In genomic region chr5:175816348-175816747, GRCh38 we compare ENCODE assay signal across 25 cellular contexts. TPM values are rescaled to one million over a fixed set of nuclear protein-coding genes. Genes with fewer than 3 reads are reported as not detected.
A peak's percentile ranks its signal among the peaks of the same experiment; 100 is the strongest.
DNase-seq lines count a peak whose midpoint lies in the region; ATAC-seq, FAIRE-seq and TF ChIP-seq lines count a peak whose summit lies in the region.
"Had no signal": no experiment of that assay in that cellular context is flagged by ENCODE, and none has a peak within 500 bp of the region (broad histone marks: within the 10 kb centered on the region; RNA-seq: fewer than 3 reads in every experiment).

No MANE protein-coding gene starts in this region.

- no peak overlapping the region for H4K5ac ChIP-seq in mesendoderm (ENCODE audit: low read length)

- H3K4me1 ChIP-seq in K562 (replicated peaks in 1 of 2; ENCODE audit: control insufficient read depth in 2 of 2, insufficient read depth in 2 of 2, low read length in 2 of 2): no peaks in the 10 kb centered on the region
- H3K4me1 ChIP-seq in mesendoderm (ENCODE audit: control insufficient read depth, low read depth, low read length): no peaks in the 10 kb centered on the region
- H3K4me1 ChIP-seq: BLaER1 treated with 17β-estradiol and CSF1 and Interleukin-3, amounts not matched to agents 10 nM and 100 nM had no signal

- peak; percentile 82 for ATAC-seq in K562
- ATAC-seq: CD8-positive, alpha-beta T cell had no signal

- CTCF ChIA-PET in HEK293T (lab: Yijun Ruan, JAX): no interaction called here
- CTCF ChIA-PET in K562 (lab: Yijun Ruan, JAX; ENCODE audit: low intra/inter-chr PET ratio): no interaction called here

- H3K79me2 ChIP-seq in K562 (ENCODE audit: control insufficient read depth, insufficient read depth, low read length): no peaks in the 10 kb centered on the region
- no peaks in the 10 kb centered on the region for H3K79me2 ChIP-seq in mesendoderm (ENCODE audit: control insufficient read depth, insufficient read depth, low read length)

- intact Hi-C loops in K562 (cut with micrococcal nuclease): no loop called here

- TF ChIP-seq CTCF in K562 (IDR thresholded peaks at IDR 0.05 in 2 of 3, conservative IDR thresholded peaks at IDR 0.05 in 1 of 3; ENCODE audit: insufficient read depth in 2 of 3, low read depth in 1 of 3, low read length in 3 of 3): no peak

- in situ Hi-C loops in K562 (cut with MboI): no loop called here

- no TSS peak for BruUV-seq in K562 (replicated peaks; lab: Mats Ljungman, UMichigan)

- H3K4me2 ChIP-seq in K562 (ENCODE audit: insufficient read depth, low read length) (no peak overlapping the region), mesendoderm (ENCODE audit: low read length) (no peak overlapping the region)
- H3K4me2 ChIP-seq: BLaER1 treated with 17β-estradiol and CSF1 and Interleukin-3, amounts not matched to agents 10 nM and 100 nM had no signal

- H2BK15ac ChIP-seq in mesendoderm (replicated peaks; ENCODE audit: low read depth): no peak overlapping the region

- H3K27me3 ChIP-seq in K562 (ENCODE audit: control insufficient read depth in 2 of 2, insufficient read depth in 2 of 2, low read length in 2 of 2) (peaks cover 14 to 68% of the 10 kb centered on the region in 2 experiments; a peak in 3 of 5 replicates), mesendoderm (ENCODE audit: insufficient read depth, low read length, poor library complexity) (no peaks in the 10 kb centered on the region)
- H3K27me3 ChIP-seq: BLaER1 treated with 17β-estradiol and CSF1 and Interleukin-3, amounts not matched to agents 10 nM and 100 nM; MG63; SJSA1 had no signal

- no peak overlapping the region for H2AFZ ChIP-seq in K562 (ENCODE audit: low read depth, low read length)

- no peak for FAIRE-seq in K562 (lab: Jason Lieb, UNC)
- FAIRE-seq: G401.6, GM12892, GM19239, HTR-8/SVneo had no signal

- no peaks in the 10 kb centered on the region for H3K79me1 ChIP-seq in mesendoderm (ENCODE audit: low read length)

- H4K8ac ChIP-seq in mesendoderm (ENCODE audit: low read depth, low read length): no peak overlapping the region

- DNase-seq in NCI-H82 (lab: John Stamatoyannopoulos, UW) (peak; percentile 51), NCI-H82 treated with DMSO at 0.1 percent for 48 hours (lab: John Stamatoyannopoulos, UW; ENCODE audit: unreplicated experiment) (no peak), HEK293T (ENCODE audit: extremely low spot score) (no peak), K562 (ENCODE audit: extremely low read depth in 1 of 4, low spot score in 3 of 4) (peak; percentile 16 to 23 (median 18)), mesendoderm (peak; percentile 53), NCI-H226 (no peak), activated gamma-delta T cell treated with Interleukin-2 at 50 U/mL for 16 hours (no peak), NCI-H748 (lab: John Stamatoyannopoulos, UW; ENCODE audit: unreplicated experiment) (no peak)
- DNase-seq: CD8-positive, alpha-beta T cell; DND-41; HCEC 1CT; IMR-90; MG63; NCI-H1417; NCI-H1694 treated with DMSO at 0.1 percent for 48 hours; NCI-H2081 treated with DMSO at 0.1 percent for 48 hours; NCI-H69; NK-92 treated with Interleukin-12 subunit alpha and Interleukin-12 subunit beta, amount 100 ng/mL, for 24 hours had no signal

- H3K36me3 ChIP-seq in K562 (ENCODE audit: control insufficient read depth, insufficient read depth, low read length) (no peaks in the 10 kb centered on the region), mesendoderm (ENCODE audit: control insufficient read depth, insufficient read depth, low read length) (no peaks in the 10 kb centered on the region)
- H3K36me3 ChIP-seq: BLaER1 treated with 17β-estradiol and CSF1 and Interleukin-3, amounts not matched to agents 10 nM and 100 nM; MG63; SJSA1 had no signal

- POLR2A ChIA-PET in HEK293T (lab: Yijun Ruan, JAX) (no interaction called here), K562 (lab: Yijun Ruan, JAX) (no interaction called here)

- no peak for TF ChIP-seq POLR2A in K562 (conservative IDR thresholded peaks at IDR 0.05)

- TF ChIP-seq EP300 in K562 (IDR thresholded peaks at IDR 0.05; ENCODE audit: low read length): no peak

- H3K4me3 ChIP-seq in K562 (no peak overlapping the region), mesendoderm (ENCODE audit: low read length) (no peak overlapping the region)
- H3K4me3 ChIP-seq: BLaER1 treated with 17β-estradiol and CSF1 and Interleukin-3, amounts not matched to agents 10 nM and 100 nM; MG63; SJSA1 had no signal

- no peak overlapping the region for H3K4ac ChIP-seq in mesendoderm (ENCODE audit: low read depth, low read length)

- peaks cover 15% of the 10 kb centered on the region for H4K20me1 ChIP-seq in K562 (replicated peaks; ENCODE audit: control insufficient read depth, insufficient read depth, low read length)

- H3K56ac ChIP-seq in mesendoderm (ENCODE audit: low read length): no peak overlapping the region

- no peak overlapping the region for H3K18ac ChIP-seq in mesendoderm (ENCODE audit: low read length)

- no peak overlapping the region for H2BK120ac ChIP-seq in mesendoderm (ENCODE audit: low read depth, low read length)

- TF ChIP-seq RAD21 in K562 (CRISPR knock-in tag; conservative IDR thresholded peaks at IDR 0.05 in 1 of 2, IDR thresholded peaks at IDR 0.05 in 1 of 2): no peak

- 1% methylated on average over 10 of the region's 10 CpGs for WGBS in K562 (ENCODE audit: insufficient coverage, low coverage, missing lambda C conversion rate)
- WGBS in mesendoderm (ENCODE audit: extremely low coverage, insufficient coverage, low lambda C conversion rate): no CpG with 5 or more reads among the region's 10 CpGs

- H2BK5ac ChIP-seq in mesendoderm (ENCODE audit: low read length): no peak overlapping the region

- H3K27ac ChIP-seq in K562 (ENCODE audit: extremely low read depth, low read depth, low read length): no peak overlapping the region
- no peak overlapping the region for H3K27ac ChIP-seq in mesendoderm (ENCODE audit: low read depth, low read length)
- H3K27ac ChIP-seq: 22Rv1; BLaER1 treated with 17β-estradiol and CSF1 and Interleukin-3, amounts not matched to agents 10 nM and 100 nM; SJSA1 had no signal

- H3K9ac ChIP-seq in K562 (ENCODE audit: insufficient read depth in 1 of 2, low read depth in 2 of 2, low read length in 2 of 2) (no peak overlapping the region), mesendoderm (ENCODE audit: low read length) (no peak overlapping the region)
- H3K9ac ChIP-seq: BLaER1 treated with 17β-estradiol and CSF1 and Interleukin-3, amounts not matched to agents 10 nM and 100 nM had no signal

- no peaks in the 10 kb centered on the region for H3K9me1 ChIP-seq in K562 (ENCODE audit: control insufficient read depth, insufficient read depth, low read length)

- H3K9me3 ChIP-seq in K562 (replicated peaks; ENCODE audit: control insufficient read depth, insufficient read depth, low read depth, low read length): no peaks in the 10 kb centered on the region
- H3K9me3 ChIP-seq: BLaER1 treated with 17β-estradiol and CSF1 and Interleukin-3, amounts not matched to agents 10 nM and 100 nM; MG63; SJSA1 had no signal

- H2AK5ac ChIP-seq in mesendoderm (ENCODE audit: low read length): no peak overlapping the region

- H3K23ac ChIP-seq in mesendoderm (ENCODE audit: low read length): no peak overlapping the region

TF ChIP-seq in HEK293T, 16 proteins besides CTCF, POLR2A, EP300 and RAD21:
- TF ChIP-seq ZNF384 (IDR thresholded peaks at IDR 0.05) (no peak), PKNOX1 (IDR thresholded peaks at IDR 0.05) (peak; percentile 51)
TF ChIP-seq in HEK293T: peak in this region for 1.

TF ChIP-seq in K562, 482 proteins besides CTCF, POLR2A, EP300 and RAD21 (continues in another document):
- peak; percentile 80 for TF ChIP-seq MEIS2 (IDR thresholded peaks at IDR 0.05; ENCODE audit: partially characterized antibody)
- peak; percentile 62 for TF ChIP-seq USF2 (CRISPR knock-in tag; IDR thresholded peaks at IDR 0.05)
- peak; percentile 92 for TF ChIP-seq TFE3 (CRISPR knock-in tag; IDR thresholded peaks at IDR 0.05)
- TF ChIP-seq SIX5 (IDR thresholded peaks at IDR 0.05; ENCODE audit: borderline replicate concordance in 1 of 2, insufficient read depth in 1 of 2, low read depth in 1 of 2, low read length in 2 of 2): no peak

RNA-seq across cellular contexts. Expression of gene CPLX2, which starts 55.0 kb away (rescaled TPM):
- not detected in 2 replicates for total RNA-seq in K562 (2011; cell fraction: chromatin; rRNA removed; ENCODE audit: low replicate concordance)
- not detected in 2 replicates for total RNA-seq in K562 (2011; cell fraction: nucleolus; rRNA removed)
- total RNA-seq in K562 (2011; cell fraction: nucleoplasm; rRNA removed): not detected in 2 replicates
- not detected in 2 replicates for total RNA-seq in K562 (2014; rRNA removed)
- not detected in 2 replicates for total RNA-seq in K562 (2014; rRNA removed; fragmentation: Illumina TruSeq; extraction: Trizol)
- not detected in 2 replicates for total RNA-seq in K562 (2015; rRNA removed; fragmentation: Illumina TruSeq; extraction: Trizol)
- total RNA-seq in K562 (2021): 0.04 TPM in 1 of 2 replicates, not detected in the other
- not detected in 2 replicates for polyA plus RNA-seq in K562 (2011; rRNA removed)
- not detected in 2 replicates for polyA plus RNA-seq in K562 (2011; cell fraction: cytosol; rRNA removed)
- polyA plus RNA-seq in K562 (2011; cell fraction: nucleus; rRNA removed): not detected in 2 replicates
- polyA plus RNA-seq in K562 (2012): 0.01 TPM in 1 of 2 replicates, not detected in the other
- polyA plus RNA-seq in K562 (2014; fragmentation: Illumina TruSeq; extraction: Trizol): not detected in 2 replicates
- not detected for polyA plus RNA-seq in K562 (2014; fragmentation: Nextera tagmentation; extraction: Ambion mirVana)
- polyA plus RNA-seq in K562 (2014; rRNA removed): not detected in 2 replicates
- polyA minus RNA-seq in K562 (2011; rRNA and poly(A)+ RNA removed): not detected in 2 replicates
- not detected in 2 replicates for polyA minus RNA-seq in K562 (2011; cell fraction: cytosol; rRNA and poly(A)+ RNA removed)
- not detected in 2 replicates for polyA minus RNA-seq in K562 (2011; cell fraction: nucleus; rRNA and poly(A)+ RNA removed)
- 0.06 TPM for polyA plus RNA-seq in mesendoderm (2013, experiment 1 of 2)
- 0.08 TPM for polyA plus RNA-seq in mesendoderm (2013, experiment 2 of 2)
- total RNA-seq: CD8-positive, alpha-beta T cell; IMR-90; SJSA1 had no signal
- polyA plus RNA-seq: IMR-90 had no signal

Comparison
In these comparisons a context has a peak if more than half of its experiments do, and no peak if none do; other contexts are left out.
1. DNase-seq: peak in NCI-H82 (single experiment), K562 (4 of 4) and mesendoderm (single experiment); none in NCI-H82 treated with DMSO at 0.1 percent for 48 hours (single experiment), HEK293T (single experiment), NCI-H226 (single experiment), activated gamma-delta T cell treated with Interleukin-2 at 50 U/mL for 16 hours (single experiment) and NCI-H748 (single experiment).